In the genomic region with DNA sequence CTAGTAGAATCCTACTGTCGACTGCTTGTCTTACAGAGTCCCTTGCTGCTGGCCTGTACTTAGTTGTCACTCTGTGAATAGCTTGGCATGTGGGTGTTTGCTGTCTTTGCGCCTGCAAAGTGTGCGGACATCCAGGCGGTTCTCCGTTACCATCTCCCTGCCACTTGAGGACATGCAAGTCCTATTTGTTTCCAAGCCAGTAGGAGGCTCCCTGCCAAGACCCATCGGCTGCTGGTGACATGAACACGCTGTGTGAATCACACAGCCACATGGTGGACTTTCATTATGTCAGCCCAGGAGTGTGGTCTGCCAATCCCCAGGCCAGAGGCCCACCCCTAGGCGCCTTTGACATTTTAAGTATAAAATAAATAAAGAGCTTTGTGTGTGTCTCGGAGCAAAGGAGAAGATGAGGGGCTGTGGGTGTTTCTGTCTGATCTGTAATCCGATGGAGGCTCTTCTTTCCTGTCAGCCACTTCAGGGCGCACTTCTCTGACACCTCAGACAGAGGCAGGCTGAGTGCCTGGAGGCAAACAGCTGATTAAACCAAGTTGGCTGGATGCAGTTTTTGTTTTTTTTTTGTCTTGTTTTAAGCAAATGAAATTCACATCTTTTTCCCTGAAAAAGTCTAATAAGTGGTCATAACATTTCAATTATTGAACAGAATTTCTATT, we compare ENCODE assay signal across 8 cellular contexts. TPM values are rescaled to one million over a fixed set of nuclear protein-coding genes. Genes with fewer than 3 reads are reported as not detected.
A peak's percentile ranks its signal among the peaks of the same experiment; 100 is the strongest.
DNase-seq lines count a peak whose midpoint lies in the region; ATAC-seq and TF ChIP-seq lines count a peak whose summit lies in the region.

No MANE protein-coding gene starts in this region.

- peak; percentile 87 to 89 for DNase-seq in HAP-1 (ENCODE audit: low spot score in 2 of 2)
- peak; percentile 34 for DNase-seq in NCI-H774 (lab: John Stamatoyannopoulos, UW)
- DNase-seq in esophagus muscularis mucosa (ENCODE audit: extremely low spot score) = peak; percentile 93
- DNase-seq in nucleus accumbens (lab: John Stamatoyannopoulos, UW) = peak in 40 of 56 donors; percentile 2 to 81 (median 20)
- no peak for DNase-seq in activated T-cell treated with anti-CD3 and anti-CD28 coated beads, Interleukin-2, amount 50 U/mL, for 72 hours
- no peak for DNase-seq in activated naive CD4-positive, alpha-beta T cell (lab: John Stamatoyannopoulos, UW)

- H3K27me3 ChIP-seq in HAP-1 (ENCODE audit: low read depth) = no peaks in the 10 kb centered on the region
- no peaks in the 10 kb centered on the region for H3K27me3 ChIP-seq in esophagus muscularis mucosa

- ATAC-seq in HG02870 (IDR thresholded peaks at IDR 0.05; ENCODE audit: unreplicated experiment) (no peak), GM19395 (IDR thresholded peaks at IDR 0.05; ENCODE audit: unreplicated experiment) (no peak)
- no peak for ATAC-seq in activated T-cell treated with anti-CD3 and anti-CD28 coated beads, Interleukin-2, amount 50 U/mL, for 72 hours (replicated peaks in 1 of 2)

- H3K4me3 Mint-ChIP-seq in activated T-cell treated with anti-CD3 and anti-CD28 coated beads, Interleukin-2, amount 50 U/mL, for 72 hours = no peak overlapping the region

- peak in 1 of 3 experiments; percentile 21 for TF ChIP-seq CTCF in esophagus muscularis mucosa (IDR thresholded peaks at IDR 0.05)

- H3K9me3 ChIP-seq in HAP-1 = no peaks in the 10 kb centered on the region
- no peaks in the 10 kb centered on the region for H3K9me3 ChIP-seq in esophagus muscularis mucosa

- no peak for TF ChIP-seq POLR2A in esophagus muscularis mucosa (IDR thresholded peaks at IDR 0.05; ENCODE audit: low read depth)

- H3K4me1 ChIP-seq in HAP-1 (peaks cover 41% of the 10 kb centered on the region), esophagus muscularis mucosa (peaks cover 6 to 18% (median 15%) of the 10 kb centered on the region in 4 donors)

- no peak overlapping the region for H3K27ac Mint-ChIP-seq in activated T-cell treated with anti-CD3 and anti-CD28 coated beads, Interleukin-2, amount 50 U/mL, for 72 hours

- in situ Hi-C loops in HAP-1 (cut with MboI; ENCODE audit: low sequenced_read_pairs) = no loop called here

- TF ChIP-seq EP300 in esophagus muscularis mucosa (IDR thresholded peaks at IDR 0.05) = no peak

- peak overlapping the region; percentile 26 to 66 (median 44) for H3K27ac ChIP-seq in esophagus muscularis mucosa (replicated peaks in 1 of 4)

- WGBS in esophagus muscularis mucosa = 32% methylated on average over 11 of the region's 11 CpGs

- H3K36me3 ChIP-seq in HAP-1 (replicated peaks) (no peaks in the 10 kb centered on the region), esophagus muscularis mucosa (no peaks in the 10 kb centered on the region)

- no peaks in the 10 kb centered on the region for H3K27me3 Mint-ChIP-seq in activated T-cell treated with anti-CD3 and anti-CD28 coated beads, Interleukin-2, amount 50 U/mL, for 72 hours (ENCODE audit: low read depth)

- H3K4me3 ChIP-seq in HAP-1 (no peak overlapping the region), esophagus muscularis mucosa (peak overlapping the region; percentile 25 to 41 (median 34))

- peaks cover 0 to 1% of the 10 kb centered on the region in 2 donors for H3K36me3 Mint-ChIP-seq in activated T-cell treated with anti-CD3 and anti-CD28 coated beads, Interleukin-2, amount 50 U/mL, for 72 hours (ENCODE audit: insufficient read depth in 2 of 2)

- no peaks in the 10 kb centered on the region for H3K9me3 Mint-ChIP-seq in activated T-cell treated with anti-CD3 and anti-CD28 coated beads, Interleukin-2, amount 50 U/mL, for 72 hours

- H3K4me1 Mint-ChIP-seq in activated T-cell treated with anti-CD3 and anti-CD28 coated beads, Interleukin-2, amount 50 U/mL, for 72 hours (ENCODE audit: low read depth) = no peaks in the 10 kb centered on the region

- intact Hi-C loops in esophagus muscularis mucosa (cut with DNase I) = no loop called here

RNA-seq across cellular contexts. Expression of a gene that starts 51.5 kb away (rescaled TPM):
- total RNA-seq in esophagus muscularis mucosa = 10 to 100 TPM; 12.6 to 19.9 (median 14.8) TPM
- 10 to 100 TPM; 61.6 to 64.7 TPM for total RNA-seq in activated T-cell treated with anti-CD3 and anti-CD28 coated beads, Interleukin-2, amount 50 U/mL, for 72 hours

Comparison
In these comparisons a context has a peak if more than half of its experiments do, and no peak if none do; other contexts are left out.
1. DNase-seq: peak in HAP-1 (2 of 2), NCI-H774 (single experiment), esophagus muscularis mucosa (single experiment) and nucleus accumbens (40 of 56); none in activated T-cell treated with anti-CD3 and anti-CD28 coated beads, Interleukin-2, amount 50 U/mL, for 72 hours (0 of 2) and activated naive CD4-positive, alpha-beta T cell (0 of 4).